ENCODE assay signal across 35 cellular contexts in the genomic region with DNA sequence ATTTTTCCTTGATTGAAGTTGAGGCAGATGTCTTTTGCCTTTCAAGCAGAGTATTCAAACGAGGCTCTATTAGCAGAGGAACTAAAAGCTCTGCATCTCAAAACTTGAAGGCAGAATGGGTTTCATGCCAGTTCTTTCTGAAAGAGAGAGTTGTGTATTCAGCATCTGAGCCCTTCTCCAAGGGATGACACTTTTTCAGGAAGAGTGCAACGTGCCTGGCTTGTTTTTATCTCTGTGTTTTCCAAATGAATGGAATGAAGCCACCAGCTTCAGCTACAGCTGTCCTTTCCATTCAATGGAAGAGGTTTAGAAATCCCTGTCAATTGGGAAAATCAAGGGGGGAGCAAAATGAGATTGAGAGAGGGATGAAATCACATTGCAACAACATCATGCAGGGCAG. TPM values are rescaled to one million over a fixed set of nuclear protein-coding genes. Genes with fewer than 3 reads are reported as not detected.
"Had no signal": no experiment of that assay in that cellular context is flagged by ENCODE, and none has a peak within 500 bp of the region (broad histone marks: within the 10 kb centered on the region; RNA-seq: fewer than 3 reads in every experiment).

No MANE protein-coding gene starts in this region.

- H3K36me3 ChIP-seq: cardiac muscle cell, colonic mucosa, esophagus squamous epithelium, left ventricle myocardium inferior, right lobe of liver, thyroid gland, upper lobe of left lung, vagina, WERI-Rb-1 had no signal

- H3K4me1 ChIP-seq: colonic mucosa, right lobe of liver, thyroid gland had no signal

- H3K27me3 ChIP-seq: cardiac muscle cell, colonic mucosa, right lobe of liver, thyroid gland, upper lobe of left lung, vagina had no signal

- DNase-seq: activated CD4-positive, alpha-beta memory T cell treated with anti-CD3 and anti-CD28 coated beads, Interleukin-2, amount 10 ng/mL, durations not matched to agents 7 days and 5 days; activated CD4-positive, alpha-beta T cell treated with anti-CD3 and anti-CD28 coated beads, Interleukin-2, amount 10 ng/mL, durations not matched to agents 7 days and 5 days; activated CD4-positive, CD25-positive, alpha-beta regulatory T cell treated with anti-CD3 and anti-CD28 coated beads, Interleukin-2, amount 50 U/mL, for 72 hours; activated CD8-positive, alpha-beta memory T cell treated with anti-CD3 and anti-CD28 coated beads, Interleukin-2, amount 10 ng/mL, durations not matched to agents 7 days and 5 days; activated effector memory CD4-positive, alpha-beta T cell treated with Interleukin-2 at 50 U/mL for 16 hours; activated naive CD4-positive, alpha-beta T cell treated with Interleukin-2 at 50 U/mL for 16 hours; cerebellar nuclear complex; colonic mucosa; effector CD8-positive, alpha-beta T cell; esophagus squamous epithelium; foreskin melanocyte; glutamatergic neuron; islet precursor cell; left ventricle myocardium inferior; naive thymus-derived CD8-positive, alpha-beta T cell; posterior cingulate gyrus; right lobe of liver; small intestine; stimulated activated CD4-positive, alpha-beta T cell treated with anti-CD3 and anti-CD28 coated beads, Interleukin-4, amount 100 ng/mL, for 4 hours; stimulated activated CD8-positive, alpha-beta memory T cell treated with anti-CD3 and anti-CD28 coated beads, Interleukin-4, amount 100 ng/mL, for 48 hours; stimulated activated naive CD8-positive, alpha-beta T cell treated with anti-CD3 and anti-CD28 coated beads, Interleukin-15, amount 100 ng/mL, for 72 hours; substantia nigra; T-helper 9 cell; thyroid gland; upper lobe of left lung; WERI-Rb-1 had no signal

- H3K36me3 Mint-ChIP-seq: activated CD8-positive, alpha-beta memory T cell treated with anti-CD3 and anti-CD28 coated beads, Interleukin-2, amount 10 ng/mL, durations not matched to agents 7 days and 5 days; activated naive CD8-positive, alpha-beta T cell; naive thymus-derived CD8-positive, alpha-beta T cell; stimulated activated memory B cell treated with anti-CD40 and anti-IgM and Interleukin-4, amounts not matched to agents 10 μg/mL and 1 μg/mL and 100 μg/mL, for 72 hours had no signal

- H3K9me3 Mint-ChIP-seq: activated CD4-positive, alpha-beta memory T cell treated with anti-CD3 and anti-CD28 coated beads, Interleukin-2, amount 10 ng/mL, durations not matched to agents 7 days and 5 days; activated CD4-positive, alpha-beta T cell treated with anti-CD3 and anti-CD28 coated beads, Interleukin-2, amount 10 ng/mL, durations not matched to agents 7 days and 5 days; naive thymus-derived CD8-positive, alpha-beta T cell; neural crest cell; stimulated activated memory B cell treated with anti-CD40 and anti-IgM and Interleukin-4, amounts not matched to agents 10 μg/mL and 1 μg/mL and 100 μg/mL, for 72 hours; stimulated activated naive CD8-positive, alpha-beta T cell treated with anti-CD3 and anti-CD28 coated beads, Interleukin-15, amount 100 ng/mL, for 72 hours; T-helper 1 cell treated with Interleukin-12 subunit alpha and Interleukin-12 subunit beta and Interleukin-4 antibody, amounts not matched to agents 30 μg/mL and 1 μg/mL, for 36 hours had no signal

- ATAC-seq: activated CD8-positive, alpha-beta memory T cell treated with anti-CD3 and anti-CD28 coated beads, Interleukin-2, amount 10 ng/mL, durations not matched to agents 7 days and 5 days; naive thymus-derived CD8-positive, alpha-beta T cell; right lobe of liver; stimulated activated memory B cell treated with anti-CD40 and anti-IgM and Interleukin-4, amounts not matched to agents 10 μg/mL and 1 μg/mL and 100 μg/mL, for 72 hours; stimulated activated naive CD8-positive, alpha-beta T cell treated with anti-CD3 and anti-CD28 coated beads, Interleukin-15, amount 100 ng/mL, for 72 hours had no signal

- H3K27ac Mint-ChIP-seq: activated CD4-positive, alpha-beta memory T cell treated with anti-CD3 and anti-CD28 coated beads, Interleukin-2, amount 10 ng/mL, durations not matched to agents 7 days and 5 days; activated CD4-positive, alpha-beta T cell treated with anti-CD3 and anti-CD28 coated beads, Interleukin-2, amount 10 ng/mL, durations not matched to agents 7 days and 5 days; activated CD8-positive, alpha-beta memory T cell treated with anti-CD3 and anti-CD28 coated beads, Interleukin-2, amount 10 ng/mL, durations not matched to agents 7 days and 5 days; activated naive CD8-positive, alpha-beta T cell; naive thymus-derived CD8-positive, alpha-beta T cell; stimulated activated memory B cell treated with anti-CD40 and anti-IgM and Interleukin-4, amounts not matched to agents 10 μg/mL and 1 μg/mL and 100 μg/mL, for 72 hours; stimulated activated naive CD8-positive, alpha-beta T cell treated with anti-CD3 and anti-CD28 coated beads, Interleukin-15, amount 100 ng/mL, for 72 hours; T-helper 1 cell treated with Interleukin-12 subunit alpha and Interleukin-12 subunit beta and Interleukin-4 antibody, amounts not matched to agents 30 μg/mL and 1 μg/mL, for 36 hours had no signal

- H3K4me3 ChIP-seq: cardiac muscle cell, colonic mucosa, esophagus squamous epithelium, left ventricle myocardium inferior, lung, right lobe of liver, thyroid gland, upper lobe of left lung, vagina had no signal

- H3K4me3 Mint-ChIP-seq: activated CD4-positive, alpha-beta memory T cell treated with anti-CD3 and anti-CD28 coated beads, Interleukin-2, amount 10 ng/mL, durations not matched to agents 7 days and 5 days; activated CD4-positive, alpha-beta T cell treated with anti-CD3 and anti-CD28 coated beads, Interleukin-2, amount 10 ng/mL, durations not matched to agents 7 days and 5 days; activated CD8-positive, alpha-beta memory T cell treated with anti-CD3 and anti-CD28 coated beads, Interleukin-2, amount 10 ng/mL, durations not matched to agents 7 days and 5 days; activated naive CD8-positive, alpha-beta T cell; naive thymus-derived CD8-positive, alpha-beta T cell; neural crest cell; stimulated activated memory B cell treated with anti-CD40 and anti-IgM and Interleukin-4, amounts not matched to agents 10 μg/mL and 1 μg/mL and 100 μg/mL, for 72 hours; stimulated activated naive CD8-positive, alpha-beta T cell treated with anti-CD3 and anti-CD28 coated beads, Interleukin-15, amount 100 ng/mL, for 72 hours; T-helper 1 cell treated with Interleukin-12 subunit alpha and Interleukin-12 subunit beta and Interleukin-4 antibody, amounts not matched to agents 30 μg/mL and 1 μg/mL, for 36 hours had no signal

- H3K27ac ChIP-seq: cardiac muscle cell, colonic mucosa, epithelial cell of prostate, esophagus squamous epithelium, left ventricle myocardium inferior, right lobe of liver, thyroid gland, upper lobe of left lung, vagina, WERI-Rb-1 had no signal

- H3K9me3 ChIP-seq: colonic mucosa, esophagus squamous epithelium, left ventricle myocardium inferior, right lobe of liver, thyroid gland, upper lobe of left lung, vagina had no signal

RNA-seq across cellular contexts. Expression of a gene that starts 14.6 kb away (rescaled TPM):
- total RNA-seq: activated CD4-positive, alpha-beta memory T cell treated with anti-CD3 and anti-CD28 coated beads, Interleukin-2, amount 10 ng/mL, durations not matched to agents 7 days and 5 days; activated CD4-positive, alpha-beta T cell treated with anti-CD3 and anti-CD28 coated beads, Interleukin-2, amount 10 ng/mL, durations not matched to agents 7 days and 5 days; activated CD8-positive, alpha-beta memory T cell treated with anti-CD3 and anti-CD28 coated beads, Interleukin-2, amount 10 ng/mL, durations not matched to agents 7 days and 5 days; cardiac muscle cell; colonic mucosa; esophagus squamous epithelium; naive thymus-derived CD8-positive, alpha-beta T cell; neural crest cell; omental fat pad; right lobe of liver; upper lobe of left lung; vagina had no signal
